10 cellular contexts compared by ENCODE assay signal in genomic region chr16:70745536-70746025, GRCh38. TPM values are rescaled to one million over a fixed set of nuclear protein-coding genes. Genes with fewer than 3 reads are reported as not detected.
DNase-seq lines count a peak whose midpoint lies in the region; ATAC-seq, FAIRE-seq and TF ChIP-seq lines count a peak whose summit lies in the region.
"Had no signal": no experiment of that assay in that cellular context is flagged by ENCODE, and none has a peak within 500 bp of the region (broad histone marks: within the 10 kb centered on the region; RNA-seq: fewer than 3 reads in every experiment).

No MANE protein-coding gene starts in this region.

- H3K36me3 ChIP-seq in colonic mucosa, result no peaks in the 10 kb centered on the region
- H3K36me3 ChIP-seq in pancreas, result no peaks in the 10 kb centered on the region

- 55% methylated on average over 4 of the region's 6 CpGs for WGBS in A549 (ENCODE audit: missing lambda C conversion rate)
- 64 to 68% methylated on average over 6 of the region's 6 CpGs for WGBS in pancreas, 2 donors

- H3K27ac ChIP-seq in A549 (peak overlapping the region; percentile 94 to 97), colonic mucosa (peak overlapping the region; percentile 85), pancreas (peak overlapping the region; percentile 23 to 95 (median 73))

- no peak for TF ChIP-seq POLR2A in A549 (IDR thresholded peaks at IDR 0.05; ENCODE audit: low read length)

- DNase-seq in A549 (ENCODE audit: low read depth in 1 of 2, low spot score in 1 of 2) (no peak), NCI-H69 (lab: John Stamatoyannopoulos, UW) (peak; percentile 10), colonic mucosa (no peak), pancreas (no peak), OCI-M1 (lab: John Stamatoyannopoulos, UW) (no peak)
- DNase-seq: BE2C had no signal

- TF ChIP-seq EP300 in A549 (IDR thresholded peaks at IDR 0.05), result no peak

- no peak for FAIRE-seq in A549 (lab: Jason Lieb, UNC)
- FAIRE-seq in pancreas (lab: Jason Lieb, UNC), result no peak
- FAIRE-seq: H1 had no signal

- ATAC-seq in A549 (peak in 1 of 2 experiments; percentile 9; a peak in 3 of 6 replicates), pancreas (no peak), GM18861 (IDR thresholded peaks at IDR 0.05; ENCODE audit: unreplicated experiment) (no peak), HG03095 (IDR thresholded peaks at IDR 0.05; ENCODE audit: unreplicated experiment) (no peak), GM19452 (IDR thresholded peaks at IDR 0.05; ENCODE audit: unreplicated experiment) (no peak)

- CTCF ChIA-PET in A549 (lab: Yijun Ruan, JAX), result interaction anchor here (1.5 to 5.1 kb wide), 6 partner anchors 12 to 67 kb away, joined by 3 to 35 read pairs (median 6); no protein-coding TSS in a partner anchor

- H3K27me3 ChIP-seq in colonic mucosa (no peaks in the 10 kb centered on the region), pancreas (no peaks in the 10 kb centered on the region)
- H3K27me3 ChIP-seq: BE2C had no signal

- H3K4me2 ChIP-seq in A549, result peak overlapping the region; percentile 71

- H3K4me3 ChIP-seq in A549, result no peak overlapping the region
- H3K4me3 ChIP-seq in colonic mucosa, result no peak overlapping the region
- no peak overlapping the region for H3K4me3 ChIP-seq in pancreas

- no peak overlapping the region for H3K9ac ChIP-seq in colonic mucosa (ENCODE audit: low read depth in 2 of 2, low read length in 2 of 2)

- TF ChIP-seq RAD21 in A549 (conservative IDR thresholded peaks at IDR 0.05 in 1 of 2, IDR thresholded peaks at IDR 0.05 in 1 of 2), result no peak

- H3K4me1 ChIP-seq in A549 (peaks cover 66% of the 10 kb centered on the region), colonic mucosa (peaks cover 30% of the 10 kb centered on the region), pancreas (peaks cover 17 to 36% (median 19%) of the 10 kb centered on the region in 3 donors)

- TF ChIP-seq CTCF in A549 (IDR thresholded peaks at IDR 0.05), result no peak
- no peak for TF ChIP-seq CTCF in colonic mucosa (IDR thresholded peaks at IDR 0.05)
- no peak for TF ChIP-seq CTCF in pancreas (IDR thresholded peaks at IDR 0.05)

- POLR2A ChIA-PET in A549 (lab: Yijun Ruan, JAX), result interaction anchor here (1.1 kb wide), 1 partner anchor 16 kb away, joined by 3 read pairs; no protein-coding TSS in a partner anchor

- intact Hi-C loops in colonic mucosa (cut with DNase I), result no loop called here
- intact Hi-C loops in pancreas (cut with DNase I), result no loop called here

- H3K9me3 ChIP-seq in A549, result 0 out of 3 replicates have a peak, but pooled peaks cover 2% of the 10 kb centered on the region
- no peaks in the 10 kb centered on the region for H3K9me3 ChIP-seq in colonic mucosa
- no peaks in the 10 kb centered on the region for H3K9me3 ChIP-seq in pancreas
- H3K9me3 ChIP-seq: BE2C had no signal

TF ChIP-seq in A549, 52 proteins besides CTCF, POLR2A, EP300 and RAD21:
- no peak for TF ChIP-seq SMC3 (IDR thresholded peaks at IDR 0.05)
- no peak for TF ChIP-seq REST (IDR thresholded peaks at IDR 0.05)
- no peak for TF ChIP-seq GATA3 (IDR thresholded peaks at IDR 0.05; ENCODE audit: borderline replicate concordance)
- TF ChIP-seq, protein P1, sequence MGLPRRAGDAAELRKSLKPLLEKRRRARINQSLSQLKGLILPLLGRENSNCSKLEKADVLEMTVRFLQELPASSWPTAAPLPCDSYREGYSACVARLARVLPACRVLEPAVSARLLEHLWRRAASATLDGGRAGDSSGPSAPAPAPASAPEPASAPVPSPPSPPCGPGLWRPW (IDR thresholded peaks at IDR 0.05), result no peak
- no peak for TF ChIP-seq TFCP2L1 (CRISPR knock-in tag; IDR thresholded peaks at IDR 0.05)
- TF ChIP-seq HOXB13 (CRISPR knock-in tag; IDR thresholded peaks at IDR 0.05; ENCODE audit: low read depth), result no peak
- TF ChIP-seq KDM1A (IDR thresholded peaks at IDR 0.05; ENCODE audit: low read depth), result no peak
- no peak for TF ChIP-seq HOXB5 (CRISPR knock-in tag; IDR thresholded peaks at IDR 0.05)
- no peak for TF ChIP-seq HMGXB4 (CRISPR knock-in tag; IDR thresholded peaks at IDR 0.05; ENCODE audit: borderline replicate concordance)
- no peak for TF ChIP-seq RFX5 (IDR thresholded peaks at IDR 0.05)

RNA-seq across cellular contexts. Expression of gene VAC14, which starts 55.4 kb away (rescaled TPM):
- polyA plus RNA-seq in A549 (2011; rRNA removed), result 27.0 and 32.0 TPM in 2 replicates
- polyA plus RNA-seq in A549 (2012; cell fraction: cytosol; rRNA removed), result 37.8 and 46.7 TPM in 2 replicates
- 56.9 and 76.5 TPM in 2 replicates for polyA plus RNA-seq in A549 (2012; cell fraction: nucleus; rRNA removed)
- 22.7 to 25.3 TPM (median 23.5 TPM) in 3 replicates for polyA plus RNA-seq in A549 (2017; fragmentation: RNase III; extraction: RNeasy Plus Mini Kit Qiagen cat#74134 plus additional on column Dnase treatment)
- 51.8 and 54.6 TPM in 2 replicates for polyA minus RNA-seq in A549 (2011; rRNA and poly(A)+ RNA removed)
- total RNA-seq in colonic mucosa, result 10 to 100 TPM; 20.7 to 41.8 TPM
- 10 to 100 TPM in 5 of 6 donors, 1 to 10 TPM in 1; 9.6 to 21.8 (median 14.1) TPM for total RNA-seq in pancreas
- polyA plus RNA-seq in pancreas, result 10 to 100 TPM; 32.2 to 36.3 TPM

RNA-seq across cellular contexts. Expression of gene MTSS2, which starts 59.7 kb away (rescaled TPM):
- polyA plus RNA-seq in A549 (2011; rRNA removed) (10.8 and 13.1 TPM in 2 replicates), A549 (2017; fragmentation: RNase III; extraction: RNeasy Plus Mini Kit Qiagen cat#74134 plus additional on column Dnase treatment) (27.1 to 37.4 TPM (median 33.5 TPM) in 3 replicates), pancreas (10 to 100 TPM; 34.3 to 39.1 TPM)
- polyA plus RNA-seq in A549 (2012; cell fraction: cytosol; rRNA removed), result 52.8 and 65.7 TPM in 2 replicates
- 97.7 and 160 TPM in 2 replicates for polyA plus RNA-seq in A549 (2012; cell fraction: nucleus; rRNA removed)
- 11.4 and 19.0 TPM in 2 replicates for polyA minus RNA-seq in A549 (2011; rRNA and poly(A)+ RNA removed)
- total RNA-seq in colonic mucosa (10 to 100 TPM; 15.5 to 25.3 TPM), pancreas (10 to 100 TPM in 2 of 6 donors, 1 to 10 TPM in 4; 5.0 to 17.3 (median 8.5) TPM)
